3 cellular contexts compared by ENCODE assay signal in the genomic region with DNA sequence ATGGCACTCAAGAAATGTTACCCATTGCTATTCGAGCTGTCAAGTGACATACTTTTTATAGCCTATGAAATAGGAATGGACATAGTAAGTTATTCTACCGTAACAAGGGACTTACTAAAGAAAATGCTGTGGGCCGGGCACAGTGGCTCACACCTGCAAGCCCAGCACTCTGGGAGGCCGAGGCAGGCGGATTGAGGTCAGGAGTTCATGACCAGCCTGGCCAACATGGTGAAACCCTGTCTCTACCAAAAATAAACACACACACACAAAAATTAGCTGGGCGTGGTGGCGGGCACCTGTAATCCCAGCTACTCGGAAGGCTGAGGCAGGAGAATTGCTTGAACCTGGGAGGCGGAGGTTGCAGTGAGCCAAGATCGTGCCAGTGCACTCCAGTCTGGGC. TPM values are rescaled to one million over a fixed set of nuclear protein-coding genes. Genes with fewer than 3 reads are reported as not detected.
"Had no signal": no experiment of that assay in that cellular context is flagged by ENCODE, and none has a peak within 500 bp of the region (broad histone marks: within the 10 kb centered on the region; RNA-seq: fewer than 3 reads in every experiment).

No MANE protein-coding gene starts in this region.

RNA-seq across cellular contexts. Expression of a gene that starts 53.0 kb away (rescaled TPM):
- total RNA-seq: osteocyte, pulmonary artery endothelial cell, right atrium auricular region had no signal
